In genomic region chr3:54773251-54773650, GRCh38 we compare ENCODE assay signal across 14 cellular contexts.
"Had no signal": no experiment of that assay in that cellular context is flagged by ENCODE, and none has a peak within 500 bp of the region (broad histone marks: within the 10 kb centered on the region; RNA-seq: fewer than 3 reads in every experiment).

No MANE protein-coding gene starts in this region.

- H3K9me3 ChIP-seq: esophagus squamous epithelium, heart left ventricle, ovary, stomach, thoracic aorta had no signal

- DNase-seq: activated CD4-positive, alpha-beta T cell treated with anti-CD3 and anti-CD28 coated beads for 4 hours; activated CD8-positive, alpha-beta memory T cell treated with anti-CD3 and anti-CD28 coated beads, Interleukin-2, amount 50 U/mL, for 48 hours; activated CD8-positive, alpha-beta T cell treated with anti-CD3 and anti-CD28 coated beads, Interleukin-2, amount 10 ng/mL, durations not matched to agents 7 days and 5 days; activated naive CD4-positive, alpha-beta T cell; aorta; esophagus squamous epithelium; foreskin keratinocyte; heart left ventricle; kidney; ovary; stomach; WERI-Rb-1 had no signal

- H3K4me1 ChIP-seq: esophagus squamous epithelium, foreskin keratinocyte, heart left ventricle, stomach had no signal

- H3K4me3 Mint-ChIP-seq: activated CD8-positive, alpha-beta T cell treated with anti-CD3 and anti-CD28 coated beads, Interleukin-2, amount 10 ng/mL, durations not matched to agents 7 days and 5 days; neural crest cell had no signal

- H3K36me3 ChIP-seq: esophagus squamous epithelium, heart left ventricle, ovary, stomach, thoracic aorta, WERI-Rb-1 had no signal

- H3K27ac Mint-ChIP-seq: activated CD8-positive, alpha-beta T cell treated with anti-CD3 and anti-CD28 coated beads, Interleukin-2, amount 10 ng/mL, durations not matched to agents 7 days and 5 days had no signal

- H3K4me3 ChIP-seq: esophagus squamous epithelium, heart left ventricle, ovary, stomach, thoracic aorta had no signal

- H3K27ac ChIP-seq: esophagus squamous epithelium, foreskin keratinocyte, heart left ventricle, ovary, stomach, thoracic aorta, WERI-Rb-1 had no signal

- ATAC-seq: activated CD8-positive, alpha-beta T cell treated with anti-CD3 and anti-CD28 coated beads, Interleukin-2, amount 10 ng/mL, durations not matched to agents 7 days and 5 days; foreskin keratinocyte; heart left ventricle had no signal

- H3K4me1 Mint-ChIP-seq: neural crest cell had no signal

- H3K27me3 ChIP-seq: esophagus squamous epithelium, foreskin keratinocyte, heart left ventricle, ovary, stomach had no signal
